8 cellular contexts compared by ENCODE assay signal in the genomic region with DNA sequence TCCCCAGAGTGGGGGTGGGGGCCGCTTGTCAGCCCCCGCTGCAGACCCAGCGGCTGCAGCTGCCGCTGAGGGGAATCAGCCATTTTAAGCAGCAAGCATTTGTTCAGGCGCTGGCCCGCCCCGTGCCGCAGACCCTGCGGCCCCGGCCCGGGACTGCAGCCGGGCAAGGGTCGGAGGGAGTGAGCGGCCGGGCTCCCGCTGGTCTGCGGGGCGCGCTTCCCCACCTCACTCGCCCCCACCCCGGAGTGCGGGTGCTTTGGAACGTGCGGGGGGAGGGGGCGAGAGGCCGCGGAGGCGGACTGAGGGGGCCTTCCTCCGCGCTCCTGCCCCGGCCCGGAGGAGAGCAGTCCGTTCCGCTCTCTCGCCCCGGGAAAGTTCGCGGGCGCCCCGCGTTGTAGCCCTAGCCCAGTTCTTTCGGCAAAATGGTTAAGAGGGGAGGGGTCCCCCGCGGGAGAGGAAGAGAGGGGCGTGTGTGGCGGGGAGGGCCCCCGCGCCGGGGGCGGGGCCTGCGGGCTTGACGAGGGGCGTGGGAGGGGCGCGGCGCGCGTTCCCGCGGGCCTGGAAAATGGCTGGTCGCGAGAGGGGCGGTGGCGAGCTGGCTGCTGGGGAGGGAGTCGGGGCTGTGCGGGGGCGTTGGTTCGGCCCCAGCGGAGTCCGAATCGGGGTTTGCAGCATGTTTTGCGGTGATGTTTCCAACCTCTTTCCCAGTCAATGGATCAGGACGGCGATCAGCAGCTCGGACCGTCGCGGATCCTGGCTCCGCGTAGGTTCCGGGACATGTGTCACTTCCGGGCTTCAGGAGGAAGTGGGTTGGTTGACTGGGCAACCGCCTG. TPM values are rescaled to one million over a fixed set of nuclear protein-coding genes. Genes with fewer than 3 reads are reported as not detected.
DNase-seq lines count a peak whose midpoint lies in the region; TF ChIP-seq lines count a peak whose summit lies in the region.

No MANE protein-coding gene starts in this region.

- H3K27ac ChIP-seq in SK-N-MC (peak overlapping the region; percentile 91), suprapubic skin (peak overlapping the region; percentile 98)

- DNase-seq in GM04504 (ENCODE audit: low read depth) = peak; percentile 68
- peak; percentile 93 for DNase-seq in H7
- peak; percentile 81 for DNase-seq in LoVo (ENCODE audit: low spot score)
- DNase-seq in SK-N-MC (ENCODE audit: low read depth, low spot score) = no peak
- DNase-seq in globus pallidus (ENCODE audit: low spot score) = peak; percentile 91
- peak; percentile 58 to 98 (median 90) for DNase-seq in nucleus accumbens (lab: John Stamatoyannopoulos, UW)
- DNase-seq in suprapubic skin (ENCODE audit: low spot score in 2 of 2) = peak; percentile 93

- H3K27ac Mint-ChIP-seq in activated naive CD4-positive, alpha-beta T cell treated with anti-CD3 and anti-CD28 coated beads, Interleukin-2, amount 50 U/mL, for 24 hours = peak overlapping the region; percentile 98

- H3K4me1 Mint-ChIP-seq in activated naive CD4-positive, alpha-beta T cell treated with anti-CD3 and anti-CD28 coated beads, Interleukin-2, amount 50 U/mL, for 24 hours = peaks cover 36% of the 10 kb centered on the region

- no peaks in the 10 kb centered on the region for H3K27me3 Mint-ChIP-seq in activated naive CD4-positive, alpha-beta T cell treated with anti-CD3 and anti-CD28 coated beads, Interleukin-2, amount 50 U/mL, for 24 hours

- H3K9me3 Mint-ChIP-seq in activated naive CD4-positive, alpha-beta T cell treated with anti-CD3 and anti-CD28 coated beads, Interleukin-2, amount 50 U/mL, for 24 hours = no peaks in the 10 kb centered on the region

- no peak for TF ChIP-seq CTCF in suprapubic skin (IDR thresholded peaks at IDR 0.05)

- peak; percentile 47 for TF ChIP-seq EP300 in suprapubic skin (IDR thresholded peaks at IDR 0.05)

- H3K36me3 Mint-ChIP-seq in activated naive CD4-positive, alpha-beta T cell treated with anti-CD3 and anti-CD28 coated beads, Interleukin-2, amount 50 U/mL, for 24 hours = peaks cover 7% of the 10 kb centered on the region

- 0% methylated on average over 11 of the region's 83 CpGs for WGBS in suprapubic skin

- H3K36me3 ChIP-seq in H7 (replicated peaks; ENCODE audit: control insufficient read depth, insufficient read depth, low read length) (no peaks in the 10 kb centered on the region; the same call in 1 of the 2 replicates), SK-N-MC (ENCODE audit: insufficient read depth, low read length) (peaks cover 8% of the 10 kb centered on the region), suprapubic skin (peaks cover 5% of the 10 kb centered on the region)

- H3K4me1 ChIP-seq in suprapubic skin = peaks cover 38% of the 10 kb centered on the region

- no peaks in the 10 kb centered on the region for H3K9me3 ChIP-seq in SK-N-MC (ENCODE audit: low read depth, low read length)
- H3K9me3 ChIP-seq in suprapubic skin = no peaks in the 10 kb centered on the region

- peak in 1 of 2 donors; percentile 43 for TF ChIP-seq POLR2A in suprapubic skin (IDR thresholded peaks at IDR 0.05)

- H3K4me3 Mint-ChIP-seq in activated naive CD4-positive, alpha-beta T cell treated with anti-CD3 and anti-CD28 coated beads, Interleukin-2, amount 50 U/mL, for 24 hours = peak overlapping the region; percentile 95

- H3K4me3 ChIP-seq in H7 (ENCODE audit: insufficient read depth, low read depth, low read length) (peak overlapping the region; percentile 97), SK-N-MC (peak overlapping the region; percentile 81), suprapubic skin (peak overlapping the region; percentile 98)

- H3K27me3 ChIP-seq in H7 (ENCODE audit: control insufficient read depth, insufficient read depth, low read length) (no peaks in the 10 kb centered on the region), suprapubic skin (no peaks in the 10 kb centered on the region)

- H3K9ac ChIP-seq in SK-N-MC (ENCODE audit: insufficient read length) = peak overlapping the region; percentile 90

RNA-seq across cellular contexts. Expression of gene ING2, which starts 0.9 kb away (rescaled TPM):
- 12.0 and 16.9 TPM in 2 replicates for total RNA-seq in H7 (2014; rRNA removed; shearing (Covaris generic))
- total RNA-seq in suprapubic skin = 10 to 100 TPM in 3 of 4 donors, 1 to 10 TPM in 1; 9.9 to 21.2 (median 18.8) TPM
